ENCODE assay signal across 22 cellular contexts in genomic region chr13:76863022-76863421, GRCh38.
"Had no signal": no experiment of that assay in that cellular context is flagged by ENCODE, and none has a peak within 500 bp of the region (broad histone marks: within the 10 kb centered on the region; RNA-seq: fewer than 3 reads in every experiment).

No MANE protein-coding gene starts in this region.

- DNase-seq: colonic mucosa; cortex of kidney; effector CD8-positive, alpha-beta T cell; effector memory CD8-positive, alpha-beta T cell; endodermal cell; erythroblast; foreskin keratinocyte; heart left ventricle; hypothalamus; immature natural killer cell; islet precursor cell; kidney; kidney glomerular epithelial cell; left colon; left ventricle myocardium superior; lower lobe of right lung; mesendoderm; midbrain; naive thymus-derived CD4-positive, alpha-beta T cell had no signal

- ATAC-seq: effector memory CD8-positive, alpha-beta T cell; esophagus mucosa; foreskin keratinocyte; gastroesophageal sphincter; heart left ventricle; left colon; left lobe of liver; left ventricle myocardium superior; lower lobe of right lung; naive thymus-derived CD4-positive, alpha-beta T cell had no signal
